In genomic region chr13:26463848-26464247, GRCh38 we compare ENCODE assay signal across 19 cellular contexts.
DNase-seq lines count a peak whose midpoint lies in the region; ATAC-seq and TF ChIP-seq lines count a peak whose summit lies in the region.
"Had no signal": no experiment of that assay in that cellular context is flagged by ENCODE, and none has a peak within 500 bp of the region (broad histone marks: within the 10 kb centered on the region; RNA-seq: fewer than 3 reads in every experiment).

No MANE protein-coding gene starts in this region.

- no peak overlapping the region for H3K9ac ChIP-seq in Karpas-422 (ENCODE audit: low read length)
- H3K9ac ChIP-seq: BLaER1 treated with 17β-estradiol and CSF1 and Interleukin-3, amounts not matched to agents 10 nM and 100 nM had no signal

- H3K27ac Mint-ChIP-seq in GM23338 (no peak overlapping the region), osteocyte (ENCODE audit: unreplicated experiment) (no peak overlapping the region)
- H3K27ac Mint-ChIP-seq: B cell; CD4-positive, alpha-beta T cell; CD8-positive, alpha-beta T cell had no signal

- no peaks in the 10 kb centered on the region for H3F3A ChIP-seq in GM23338 (replicated peaks; ENCODE audit: low read depth)

- H3K27ac ChIP-seq in heart right ventricle (peak overlapping the region in 1 of 10 donors; percentile 36), GM23338 (ENCODE audit: low read depth) (no peak overlapping the region), esophagus muscularis mucosa (replicated peaks in 1 of 4) (no peak overlapping the region), Karpas-422 (ENCODE audit: low read length) (no peak overlapping the region)
- H3K27ac ChIP-seq: 22Rv1; A549; BLaER1 treated with 17β-estradiol and CSF1 and Interleukin-3, amounts not matched to agents 10 nM and 100 nM; C4-2B had no signal

- H3K27me3 Mint-ChIP-seq in GM23338 (ENCODE audit: insufficient read depth, low read depth, poor library complexity) (peaks cover 6% of the 10 kb centered on the region), osteocyte (ENCODE audit: unreplicated experiment) (peaks cover 3% of the 10 kb centered on the region)

- no peak overlapping the region for H3K4me3 ChIP-seq in heart right ventricle
- H3K4me3 ChIP-seq in GM23338: no peak overlapping the region
- no peak overlapping the region for H3K4me3 ChIP-seq in esophagus muscularis mucosa
- no peak overlapping the region for H3K4me3 ChIP-seq in Karpas-422 (ENCODE audit: low read length)
- H3K4me3 ChIP-seq: A549; BLaER1 treated with 17β-estradiol and CSF1 and Interleukin-3, amounts not matched to agents 10 nM and 100 nM had no signal

- H4K20me1 ChIP-seq in GM23338 (replicated peaks; ENCODE audit: insufficient read depth) (no peaks in the 10 kb centered on the region), Karpas-422 (ENCODE audit: insufficient read depth, low read depth, low read length) (no peaks in the 10 kb centered on the region)
- H4K20me1 ChIP-seq: BLaER1 treated with 17β-estradiol and CSF1 and Interleukin-3, amounts not matched to agents 10 nM and 100 nM had no signal

- no peak for ATAC-seq in heart right ventricle
- peak; percentile 35; the same call in 2 of the 3 replicates for ATAC-seq in GM23338
- ATAC-seq: A549; CD8-positive, alpha-beta T cell had no signal

- intact Hi-C loops in cardiac septum (cut with DNase I): no loop called here
- intact Hi-C loops in heart right ventricle (cut with DNase I): no loop called here
- intact Hi-C loops in esophagus muscularis mucosa (cut with DNase I): no loop called here

- H2AFZ ChIP-seq in GM23338 (no peak overlapping the region), Karpas-422 (ENCODE audit: low read length) (no peak overlapping the region)

- TF ChIP-seq CTCF in heart right ventricle (IDR thresholded peaks at IDR 0.05) (no peak), GM23338 (conservative IDR thresholded peaks at IDR 0.05; ENCODE audit: low read depth in 2 of 2) (0 out of 4 replicates have a peak, but pooled peaks of 1 of the 2 experiments have one; percentile 2), esophagus muscularis mucosa (IDR thresholded peaks at IDR 0.05) (no peak), osteocyte (IDR thresholded peaks at IDR 0.05) (no peak)

- no peaks in the 10 kb centered on the region for H3K36me3 Mint-ChIP-seq in GM23338 (ENCODE audit: low read depth)
- H3K36me3 Mint-ChIP-seq in osteocyte (ENCODE audit: unreplicated experiment): no peaks in the 10 kb centered on the region
- H3K36me3 Mint-ChIP-seq: CD8-positive, alpha-beta T cell had no signal

- TF ChIP-seq POLR2A in esophagus muscularis mucosa (IDR thresholded peaks at IDR 0.05; ENCODE audit: low read depth): no peak

- H3K9me3 Mint-ChIP-seq in GM23338 (no peaks in the 10 kb centered on the region), osteocyte (ENCODE audit: unreplicated experiment) (no peaks in the 10 kb centered on the region)
- H3K9me3 Mint-ChIP-seq: CD4-positive, alpha-beta T cell; CD8-positive, alpha-beta T cell had no signal

- H3K9me3 ChIP-seq in heart right ventricle: no peaks in the 10 kb centered on the region
- no peaks in the 10 kb centered on the region for H3K9me3 ChIP-seq in esophagus muscularis mucosa
- H3K9me3 ChIP-seq in Karpas-422 (ENCODE audit: low read length): no peaks in the 10 kb centered on the region
- H3K9me3 ChIP-seq: A549, Caco-2 had no signal

- H3K4me1 ChIP-seq in heart right ventricle (peaks cover 0 to 38% (median 0%) of the 10 kb centered on the region in 9 donors), GM23338 (ENCODE audit: insufficient read depth) (no peaks in the 10 kb centered on the region), esophagus muscularis mucosa (peaks cover 0 to 11% (median 4%) of the 10 kb centered on the region in 4 donors), Karpas-422 (ENCODE audit: low read length) (peaks cover 4% of the 10 kb centered on the region; the same call in 1 of the 2 replicates)
- H3K4me1 ChIP-seq: A549, Caco-2 had no signal

- H3K79me2 ChIP-seq in GM23338 (replicated peaks; ENCODE audit: insufficient read depth) (no peaks in the 10 kb centered on the region), Karpas-422 (ENCODE audit: low read length) (no peaks in the 10 kb centered on the region)

- no peak for TF ChIP-seq EP300 in esophagus muscularis mucosa (IDR thresholded peaks at IDR 0.05)

- no peaks in the 10 kb centered on the region for H3K4me1 Mint-ChIP-seq in GM23338
- H3K4me1 Mint-ChIP-seq in osteocyte (ENCODE audit: unreplicated experiment): no peaks in the 10 kb centered on the region
- H3K4me1 Mint-ChIP-seq: B cell had no signal

- DNase-seq in cardiac septum (ENCODE audit: low spot score) (peak; percentile 73), heart right ventricle (no peak), GM23338 (ENCODE audit: low spot score) (no peak), esophagus muscularis mucosa (ENCODE audit: extremely low spot score) (peak; percentile 89), osteocyte (ENCODE audit: extremely low spot score, unreplicated experiment) (peak; percentile 73), Karpas-422 (no peak)
- no peak for DNase-seq in stimulated activated CD4-positive, alpha-beta T cell treated with anti-CD3 and anti-CD28 coated beads, Interleukin-15, amount 100 ng/mL, for 24 hours
- DNase-seq: AML-193; Caco-2; Calu3; CD4-positive, alpha-beta T cell; CD8-positive, alpha-beta T cell; DMS79 treated with DMSO at 0.1 percent for 48 hours; GF-D8 had no signal

- H3K9me2 ChIP-seq in GM23338 (ENCODE audit: insufficient read depth): no peaks in the 10 kb centered on the region
- no peaks in the 10 kb centered on the region for H3K9me2 ChIP-seq in Karpas-422 (replicated peaks; ENCODE audit: insufficient read depth, low read length)

- H3K27me3 ChIP-seq in heart right ventricle (no peaks in the 10 kb centered on the region), GM23338 (ENCODE audit: insufficient read depth) (no peaks in the 10 kb centered on the region), esophagus muscularis mucosa (no peaks in the 10 kb centered on the region), Karpas-422 (ENCODE audit: low read length) (no peaks in the 10 kb centered on the region)
- H3K27me3 ChIP-seq: BLaER1 treated with 17β-estradiol and CSF1 and Interleukin-3, amounts not matched to agents 10 nM and 100 nM had no signal

- WGBS in heart right ventricle, 2 donors: 71 to 72% methylated on average over 5 of the region's 5 CpGs
- WGBS in esophagus muscularis mucosa: 71% methylated on average over 5 of the region's 5 CpGs

- H3K4me2 ChIP-seq in GM23338 (no peak overlapping the region), Karpas-422 (ENCODE audit: low read depth, low read length, poor library complexity, severe bottlenecking) (no peak overlapping the region)
- H3K4me2 ChIP-seq: A549 had no signal

- H3K4me3 Mint-ChIP-seq in GM23338 (no peak overlapping the region), osteocyte (ENCODE audit: unreplicated experiment) (no peak overlapping the region)
- H3K4me3 Mint-ChIP-seq: B cell; CD4-positive, alpha-beta T cell; CD8-positive, alpha-beta T cell had no signal

- H3K36me3 ChIP-seq in heart right ventricle: no peaks in the 10 kb centered on the region
- H3K36me3 ChIP-seq in GM23338 (ENCODE audit: insufficient read depth): no peaks in the 10 kb centered on the region
- H3K36me3 ChIP-seq in esophagus muscularis mucosa: no peaks in the 10 kb centered on the region
- no peaks in the 10 kb centered on the region for H3K36me3 ChIP-seq in Karpas-422 (ENCODE audit: insufficient read depth, low read length)
- H3K36me3 ChIP-seq: BLaER1 treated with 17β-estradiol and CSF1 and Interleukin-3, amounts not matched to agents 10 nM and 100 nM had no signal

TF ChIP-seq in GM23338, 12 proteins besides CTCF, POLR2A, EP300 and RAD21 (continues in another document):
- TF ChIP-seq ZNF114 (CRISPR knock-in tag; IDR thresholded peaks at IDR 0.05) (no peak), NANOG (IDR thresholded peaks at IDR 0.05; ENCODE audit: borderline replicate concordance) (no peak), CREB1 (CRISPR knock-in tag; IDR thresholded peaks at IDR 0.05; ENCODE audit: low read depth) (no peak), ZNF331 (CRISPR knock-in tag; IDR thresholded peaks at IDR 0.05; ENCODE audit: low read depth) (no peak), POLR2AphosphoS5 (IDR thresholded peaks at IDR 0.05; ENCODE audit: low read depth) (no peak), EZH2phosphoT487 (IDR thresholded peaks at IDR 0.05; ENCODE audit: unreplicated experiment) (no peak), EZH2 (IDR thresholded peaks at IDR 0.05; ENCODE audit: low read depth, unreplicated experiment) (no peak), REST (IDR thresholded peaks at IDR 0.05; ENCODE audit: unreplicated experiment) (no peak)
- TF ChIP-seq, protein P1, sequence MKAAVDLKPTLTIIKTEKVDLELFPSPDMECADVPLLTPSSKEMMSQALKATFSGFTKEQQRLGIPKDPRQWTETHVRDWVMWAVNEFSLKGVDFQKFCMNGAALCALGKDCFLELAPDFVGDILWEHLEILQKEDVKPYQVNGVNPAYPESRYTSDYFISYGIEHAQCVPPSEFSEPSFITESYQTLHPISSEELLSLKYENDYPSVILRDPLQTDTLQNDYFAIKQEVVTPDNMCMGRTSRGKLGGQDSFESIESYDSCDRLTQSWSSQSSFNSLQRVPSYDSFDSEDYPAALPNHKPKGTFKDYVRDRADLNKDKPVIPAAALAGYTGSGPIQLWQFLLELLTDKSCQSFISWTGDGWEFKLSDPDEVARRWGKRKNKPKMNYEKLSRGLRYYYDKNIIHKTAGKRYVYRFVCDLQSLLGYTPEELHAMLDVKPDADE (IDR thresholded peaks at IDR 0.05): no peak

Comparison
In these comparisons a context has a peak if more than half of its experiments do, and no peak if none do; other contexts are left out.
1. DNase-seq: peak in cardiac septum (single experiment), esophagus muscularis mucosa (single experiment) and osteocyte (single experiment); none in heart right ventricle (0 of 2), GM23338 (single experiment), stimulated activated CD4-positive, alpha-beta T cell treated with anti-CD3 and anti-CD28 coated beads, Interleukin-15, amount 100 ng/mL, for 24 hours (single experiment) and Karpas-422 (single experiment).